Comparison of ENCODE assay signal across 17 cellular contexts in the genomic region with DNA sequence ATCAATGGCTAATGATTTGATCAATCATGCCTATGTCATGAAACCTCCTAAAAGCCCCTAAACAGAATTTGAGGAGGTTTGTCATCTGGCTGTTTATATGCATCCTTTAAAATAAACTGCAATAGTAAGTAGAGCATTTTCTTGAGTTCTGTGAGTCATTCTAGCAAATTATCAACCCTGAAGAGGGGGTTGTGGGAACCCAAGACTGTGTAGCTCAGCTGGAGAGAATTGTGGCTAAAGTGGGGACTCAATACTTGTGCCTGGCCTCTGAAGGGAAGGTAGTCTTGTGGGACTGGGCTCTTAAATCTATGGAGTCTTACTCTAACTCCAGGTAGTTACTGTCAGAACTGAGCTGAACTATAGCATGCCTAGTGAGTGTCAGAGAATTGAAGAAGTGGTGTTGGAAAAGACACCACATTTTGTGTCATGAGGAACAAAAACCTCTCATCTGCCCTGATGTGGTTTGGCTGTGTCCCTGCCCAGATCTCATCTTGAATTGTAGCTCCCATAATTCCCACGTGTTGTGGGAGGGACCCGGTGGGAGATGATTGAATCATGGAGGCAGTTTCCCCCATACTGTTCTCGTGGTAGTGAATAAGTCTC.
DNase-seq lines count a peak whose midpoint lies in the region; ATAC-seq lines count a peak whose summit lies in the region.
"Had no signal": no experiment of that assay in that cellular context is flagged by ENCODE, and none has a peak within 500 bp of the region (broad histone marks: within the 10 kb centered on the region; RNA-seq: fewer than 3 reads in every experiment).

No MANE protein-coding gene starts in this region.

- H3K27me3 Mint-ChIP-seq in effector memory CD8-positive, alpha-beta T cell = no peaks in the 10 kb centered on the region
- H3K27me3 Mint-ChIP-seq: CD4-positive, CD25-positive, alpha-beta regulatory T cell had no signal

- peak; percentile 50 for DNase-seq in glomerular visceral epithelial cell (ENCODE audit: extremely low spot score)
- DNase-seq in NCI-H146 (lab: John Stamatoyannopoulos, UW) = no peak
- DNase-seq in effector memory CD8-positive, alpha-beta T cell = no peak
- no peak for DNase-seq in Right ventricle myocardium inferior (ENCODE audit: missing footprints)
- no peak for DNase-seq in NCI-H1436 (lab: John Stamatoyannopoulos, UW)
- DNase-seq: CD4-positive, CD25-positive, alpha-beta regulatory T cell; DMS79; GOT3; KBM-7; NCI-H1092; NCI-H1694 treated with DMSO at 0.1 percent for 48 hours; NCI-H2171 treated with DMSO at 0.1 percent for 48 hours; RPMI8226; SJCRH30 had no signal

- H3K36me3 Mint-ChIP-seq in effector memory CD8-positive, alpha-beta T cell (ENCODE audit: insufficient read depth) = no peaks in the 10 kb centered on the region
- H3K36me3 Mint-ChIP-seq: CD4-positive, CD25-positive, alpha-beta regulatory T cell had no signal

- intact Hi-C loops in Right ventricle myocardium inferior (cut with DNase I) = no loop called here

- H3K9me3 Mint-ChIP-seq in effector memory CD8-positive, alpha-beta T cell = peaks cover 9 to 28% of the 10 kb centered on the region in 2 donors

- no peak overlapping the region for H3K27ac Mint-ChIP-seq in effector memory CD8-positive, alpha-beta T cell
- H3K27ac Mint-ChIP-seq: CD4-positive, CD25-positive, alpha-beta regulatory T cell had no signal

- H3K4me1 Mint-ChIP-seq in effector memory CD8-positive, alpha-beta T cell (ENCODE audit: low read depth in 2 of 2) = no peaks in the 10 kb centered on the region

- peak; percentile 88 for ATAC-seq in GM18861 (IDR thresholded peaks at IDR 0.05; ENCODE audit: unreplicated experiment)
- ATAC-seq in GM21447 (IDR thresholded peaks at IDR 0.05; ENCODE audit: unreplicated experiment) = peak; percentile 54
- peak; percentile 48 for ATAC-seq in HG03460 (IDR thresholded peaks at IDR 0.05; ENCODE audit: unreplicated experiment)
- no peak for ATAC-seq in effector memory CD8-positive, alpha-beta T cell (replicated peaks)
- ATAC-seq in Right ventricle myocardium inferior = no peak

- H3K4me3 Mint-ChIP-seq in effector memory CD8-positive, alpha-beta T cell = no peak overlapping the region
- H3K4me3 Mint-ChIP-seq: CD4-positive, CD25-positive, alpha-beta regulatory T cell had no signal

Comparison
In these comparisons a context has a peak if more than half of its experiments do, and no peak if none do; other contexts are left out.
1. ATAC-seq: peak in GM18861 (single experiment), GM21447 (single experiment) and HG03460 (single experiment); none in effector memory CD8-positive, alpha-beta T cell (single experiment) and Right ventricle myocardium inferior (single experiment).